In genomic region chr2:222271854-222272253, GRCh38 we compare ENCODE assay signal across 32 cellular contexts. TPM values are rescaled to one million over a fixed set of nuclear protein-coding genes. Genes with fewer than 3 reads are reported as not detected.
"Had no signal": no experiment of that assay in that cellular context is flagged by ENCODE, and none has a peak within 500 bp of the region (broad histone marks: within the 10 kb centered on the region; RNA-seq: fewer than 3 reads in every experiment).

No MANE protein-coding gene starts in this region.

- H3K27ac ChIP-seq: ascending aorta, breast epithelium, cardiac muscle cell, colonic mucosa, esophagus muscularis mucosa, foreskin keratinocyte, gastroesophageal sphincter, VCaP had no signal

- H3K4me3 ChIP-seq: ascending aorta, breast epithelium, cardiac muscle cell, colonic mucosa, esophagus muscularis mucosa, gastroesophageal sphincter had no signal

- DNase-seq: activated CD4-positive, alpha-beta memory T cell treated with anti-CD3 and anti-CD28 coated beads, Interleukin-2, amount 10 ng/mL, durations not matched to agents 7 days and 5 days; activated CD4-positive, alpha-beta T cell treated with anti-CD3 and anti-CD28 coated beads for 1 hour; activated CD4-positive, alpha-beta T cell treated with anti-CD3 and anti-CD28 coated beads for 4 hours; activated CD4-positive, alpha-beta T cell treated with anti-CD3 and anti-CD28 coated beads, Interleukin-2, amount 10 ng/mL, durations not matched to agents 7 days and 5 days; activated CD4-positive, alpha-beta T cell treated with anti-CD3 and anti-CD28 coated beads, Interleukin-2, amount 50 U/mL, for 4 hours; activated CD8-positive, alpha-beta memory T cell treated with anti-CD3 and anti-CD28 coated beads, Interleukin-2, amount 50 U/mL, for 48 hours; activated gamma-delta T cell; activated naive CD4-positive, alpha-beta T cell; activated naive CD4-positive, alpha-beta T cell treated with anti-CD3 and anti-CD28 coated beads, Interleukin-2, amount 10 ng/mL, durations not matched to agents 7 days and 5 days; activated naive CD8-positive, alpha-beta T cell treated with anti-CD3 and anti-CD28 coated beads, Interleukin-2, amount 10 ng/mL, durations not matched to agents 7 days and 5 days; activated T-cell treated with anti-CD3 and anti-CD28 coated beads for 4 hours; activated T-cell treated with anti-CD3 and anti-CD28 coated beads, Interleukin-2, amount 50 U/mL, for 24 hours; activated T-cell treated with anti-CD3 and anti-CD28 coated beads, Interleukin-2, amount 50 U/mL, for 72 hours; central memory CD4-positive, alpha-beta T cell; cerebellar nuclear complex; colonic mucosa; effector CD8-positive, alpha-beta T cell; erythroblast; foreskin keratinocyte; T-helper 2 cell had no signal

- H3K36me3 Mint-ChIP-seq: activated naive CD4-positive, alpha-beta T cell treated with anti-CD3 and anti-CD28 coated beads, Interleukin-2, amount 10 ng/mL, durations not matched to agents 7 days and 5 days; activated naive CD4-positive, alpha-beta T cell treated with anti-CD3 and anti-CD28 coated beads, Interleukin-2, amount 50 U/mL, for 72 hours; activated naive CD8-positive, alpha-beta T cell treated with anti-CD3 and anti-CD28 coated beads, Interleukin-2, amount 10 ng/mL, durations not matched to agents 7 days and 5 days; brain; WTC11 had no signal

- H3K36me3 ChIP-seq: ascending aorta, breast epithelium, cardiac muscle cell, colonic mucosa, esophagus muscularis mucosa, gastroesophageal sphincter had no signal

- H3K27ac Mint-ChIP-seq: activated CD4-positive, alpha-beta memory T cell treated with anti-CD3 and anti-CD28 coated beads, Interleukin-2, amount 10 ng/mL, durations not matched to agents 7 days and 5 days; activated CD4-positive, alpha-beta T cell treated with anti-CD3 and anti-CD28 coated beads, Interleukin-2, amount 10 ng/mL, durations not matched to agents 7 days and 5 days; activated naive CD4-positive, alpha-beta T cell treated with anti-CD3 and anti-CD28 coated beads, Interleukin-2, amount 10 ng/mL, durations not matched to agents 7 days and 5 days; activated naive CD4-positive, alpha-beta T cell treated with anti-CD3 and anti-CD28 coated beads, Interleukin-2, amount 50 U/mL, for 72 hours; activated naive CD8-positive, alpha-beta T cell treated with anti-CD3 and anti-CD28 coated beads, Interleukin-2, amount 10 ng/mL, durations not matched to agents 7 days and 5 days; activated T-cell treated with anti-CD3 and anti-CD28 coated beads, Interleukin-2, amount 50 U/mL, for 24 hours; activated T-cell treated with anti-CD3 and anti-CD28 coated beads, Interleukin-2, amount 50 U/mL, for 72 hours; WTC11 had no signal

- H3K9me3 ChIP-seq: ascending aorta, breast epithelium, colonic mucosa, esophagus muscularis mucosa, gastroesophageal sphincter had no signal

- H3K4me1 ChIP-seq: ascending aorta, breast epithelium, colonic mucosa, esophagus muscularis mucosa, foreskin keratinocyte, gastroesophageal sphincter had no signal

- H3K9me3 Mint-ChIP-seq: activated CD4-positive, alpha-beta memory T cell treated with anti-CD3 and anti-CD28 coated beads, Interleukin-2, amount 10 ng/mL, durations not matched to agents 7 days and 5 days; activated CD4-positive, alpha-beta T cell treated with anti-CD3 and anti-CD28 coated beads, Interleukin-2, amount 10 ng/mL, durations not matched to agents 7 days and 5 days; activated naive CD4-positive, alpha-beta T cell treated with anti-CD3 and anti-CD28 coated beads, Interleukin-2, amount 10 ng/mL, durations not matched to agents 7 days and 5 days; activated naive CD8-positive, alpha-beta T cell treated with anti-CD3 and anti-CD28 coated beads, Interleukin-2, amount 10 ng/mL, durations not matched to agents 7 days and 5 days; activated T-cell treated with anti-CD3 and anti-CD28 coated beads, Interleukin-2, amount 50 U/mL, for 24 hours; activated T-cell treated with anti-CD3 and anti-CD28 coated beads, Interleukin-2, amount 50 U/mL, for 72 hours; brain; WTC11 had no signal

- H3K4me3 Mint-ChIP-seq: activated CD4-positive, alpha-beta memory T cell treated with anti-CD3 and anti-CD28 coated beads, Interleukin-2, amount 10 ng/mL, durations not matched to agents 7 days and 5 days; activated CD4-positive, alpha-beta T cell treated with anti-CD3 and anti-CD28 coated beads, Interleukin-2, amount 10 ng/mL, durations not matched to agents 7 days and 5 days; activated naive CD4-positive, alpha-beta T cell treated with anti-CD3 and anti-CD28 coated beads, Interleukin-2, amount 10 ng/mL, durations not matched to agents 7 days and 5 days; activated naive CD8-positive, alpha-beta T cell treated with anti-CD3 and anti-CD28 coated beads, Interleukin-2, amount 10 ng/mL, durations not matched to agents 7 days and 5 days; activated T-cell treated with anti-CD3 and anti-CD28 coated beads, Interleukin-2, amount 50 U/mL, for 24 hours; activated T-cell treated with anti-CD3 and anti-CD28 coated beads, Interleukin-2, amount 50 U/mL, for 72 hours; WTC11 had no signal

- H3K4me1 Mint-ChIP-seq: activated CD4-positive, alpha-beta memory T cell treated with anti-CD3 and anti-CD28 coated beads, Interleukin-2, amount 10 ng/mL, durations not matched to agents 7 days and 5 days; activated CD4-positive, alpha-beta T cell treated with anti-CD3 and anti-CD28 coated beads, Interleukin-2, amount 10 ng/mL, durations not matched to agents 7 days and 5 days; activated naive CD4-positive, alpha-beta T cell treated with anti-CD3 and anti-CD28 coated beads, Interleukin-2, amount 10 ng/mL, durations not matched to agents 7 days and 5 days; activated naive CD8-positive, alpha-beta T cell treated with anti-CD3 and anti-CD28 coated beads, Interleukin-2, amount 10 ng/mL, durations not matched to agents 7 days and 5 days had no signal

- H3K27me3 ChIP-seq: ascending aorta, cardiac muscle cell, colonic mucosa had no signal

- H3K27me3 Mint-ChIP-seq: activated naive CD8-positive, alpha-beta T cell treated with anti-CD3 and anti-CD28 coated beads, Interleukin-2, amount 10 ng/mL, durations not matched to agents 7 days and 5 days had no signal

RNA-seq across cellular contexts. Expression of gene PAX3, which starts 26.9 kb away (rescaled TPM):
- total RNA-seq: activated CD4-positive, alpha-beta memory T cell treated with anti-CD3 and anti-CD28 coated beads, Interleukin-2, amount 10 ng/mL, durations not matched to agents 7 days and 5 days; activated CD4-positive, alpha-beta T cell treated with anti-CD3 and anti-CD28 coated beads, Interleukin-2, amount 10 ng/mL, durations not matched to agents 7 days and 5 days; activated naive CD4-positive, alpha-beta T cell treated with anti-CD3 and anti-CD28 coated beads, Interleukin-2, amount 50 U/mL, for 72 hours; activated naive CD8-positive, alpha-beta T cell treated with anti-CD3 and anti-CD28 coated beads, Interleukin-2, amount 10 ng/mL, durations not matched to agents 7 days and 5 days; activated T-cell treated with anti-CD3 and anti-CD28 coated beads, Interleukin-2, amount 50 U/mL, for 72 hours; ascending aorta; dermis microvascular lymphatic vessel endothelial cell; esophagus muscularis mucosa; foreskin keratinocyte; glomerular endothelial cell; T-helper 1 cell treated with Interleukin-12 subunit alpha and Interleukin-12 subunit beta and Interleukin-4 antibody, amounts not matched to agents 30 ng/mL and 1 ng/mL, for 36 hours; WTC11 had no signal
- polyA plus RNA-seq: foreskin keratinocyte had no signal
